22 cellular contexts compared by ENCODE assay signal in genomic region chrX:55981603-55982002, GRCh38.
"Had no signal": no experiment of that assay in that cellular context is flagged by ENCODE, and none has a peak within 500 bp of the region (broad histone marks: within the 10 kb centered on the region; RNA-seq: fewer than 3 reads in every experiment).

No MANE protein-coding gene starts in this region.

- H3K9me3 ChIP-seq: MG63, SK-N-SH had no signal

- FAIRE-seq: RCC 7860 had no signal

- DNase-seq: Karpas-422, KG1, MG63, NCI-H1092, NCI-H1105 treated with DMSO at 0.1 percent for 48 hours, NCI-H1417 treated with DMSO at 0.1 percent for 48 hours, NCI-H146, NCI-H1694 treated with DMSO at 0.1 percent for 48 hours, NCI-H1930, NCI-H2081, NCI-H2107, NCI-H2171, NCI-H226, NCI-H446, NCI-H510A, NCI-H524 treated with DMSO at 0.1 percent for 48 hours, NCI-H69, NCI-H774, RPMI8226, SHP77, SK-N-SH had no signal

- H3K4me3 ChIP-seq: MG63 had no signal

- H3K27me3 ChIP-seq: MG63 had no signal

- H3K4me2 ChIP-seq: SK-N-SH had no signal

- H3K36me3 ChIP-seq: MG63 had no signal

- H3K9ac ChIP-seq: SK-N-SH had no signal
